In the genomic region with DNA sequence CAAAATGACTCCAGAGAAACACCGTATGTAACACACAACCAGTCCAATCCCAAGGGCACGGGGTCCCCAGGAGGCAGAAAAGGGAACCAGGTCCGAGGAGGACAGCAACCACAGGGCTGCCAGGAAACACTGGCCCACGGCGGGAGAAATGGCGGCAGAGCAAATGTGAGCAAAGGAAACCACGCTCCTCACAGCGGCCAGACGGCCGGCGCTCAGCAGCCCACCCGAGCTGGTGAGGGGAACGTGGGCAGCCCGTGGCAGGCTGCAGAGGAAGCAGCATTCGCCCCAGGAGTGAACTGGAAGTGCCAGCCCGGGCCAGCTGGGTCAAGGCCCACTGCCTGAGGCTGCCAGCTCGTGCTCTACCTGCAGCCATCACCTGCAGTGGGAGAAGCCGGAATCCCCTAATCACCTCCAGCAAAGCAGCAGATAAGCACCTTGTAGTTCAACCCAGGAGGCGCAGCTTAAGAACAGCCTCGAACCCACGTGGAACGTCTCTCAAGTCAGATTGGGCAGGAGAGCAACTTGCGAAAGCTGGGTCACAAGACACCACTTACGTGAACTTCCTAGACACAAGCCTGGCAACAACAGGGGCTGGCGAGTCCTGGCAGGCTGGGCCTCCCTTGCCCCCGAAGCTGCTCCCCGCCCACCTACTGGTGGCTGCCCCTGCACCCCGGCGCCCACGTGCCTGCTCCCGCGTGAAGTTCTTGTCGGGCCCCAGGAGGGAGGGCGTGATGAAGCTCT, we compare ENCODE assay signal across 1 cellular context.
A peak's percentile ranks its signal among the peaks of the same experiment; 100 is the strongest.
TF ChIP-seq lines count a peak whose summit lies in the region.

No MANE protein-coding gene starts in this region.

TF ChIP-seq in liver, 16 proteins besides CTCF, POLR2A, EP300 and RAD21:
- TF ChIP-seq HNF4A (conservative IDR thresholded peaks at IDR 0.05) (peak in 1 of 2 donors; percentile 39), YY1 (IDR thresholded peaks at IDR 0.05) (no peak), RXRA (IDR thresholded peaks at IDR 0.05) (peak in 1 of 2 donors; percentile 64)
